Comparison of ENCODE assay signal across 15 cellular contexts in the genomic region with DNA sequence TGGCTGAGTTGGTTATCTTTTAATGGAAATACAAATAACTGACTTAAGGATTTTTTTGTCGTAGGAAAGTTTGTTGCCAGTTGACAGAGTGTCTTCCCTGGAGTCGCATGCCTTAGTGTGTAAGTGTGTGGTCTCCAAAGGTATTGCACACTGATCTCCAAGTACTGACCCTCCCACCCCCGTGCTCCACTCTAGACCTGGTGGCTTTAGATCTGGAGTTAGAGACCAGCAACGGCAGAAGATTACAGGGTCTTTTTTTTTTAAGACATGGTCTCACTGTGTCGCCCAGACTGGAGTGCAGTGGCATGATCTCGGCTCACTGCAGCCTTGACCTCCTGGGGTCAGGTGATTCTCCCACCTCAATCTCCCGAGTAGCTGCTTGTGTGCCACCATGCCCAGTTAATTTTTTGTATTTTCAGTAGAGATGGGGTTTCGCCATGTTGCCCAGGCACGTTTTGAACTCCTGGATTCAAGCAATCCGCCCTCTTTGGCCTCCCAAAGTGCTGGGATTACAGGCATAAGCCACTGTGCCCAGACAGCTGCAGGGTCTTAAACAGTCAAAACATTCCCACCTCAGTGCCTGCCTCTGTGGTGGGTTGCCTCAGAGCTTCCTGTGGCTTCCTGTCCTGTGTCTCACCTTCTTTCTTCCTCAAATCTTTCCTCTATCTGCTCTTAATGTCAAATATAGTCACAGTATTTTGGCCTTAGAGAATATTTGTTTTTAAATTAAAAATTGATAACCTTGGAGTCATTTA. TPM values are rescaled to one million over a fixed set of nuclear protein-coding genes. Genes with fewer than 3 reads are reported as not detected.
DNase-seq lines count a peak whose midpoint lies in the region; ATAC-seq and TF ChIP-seq lines count a peak whose summit lies in the region.
"Had no signal": no experiment of that assay in that cellular context is flagged by ENCODE, and none has a peak within 500 bp of the region (broad histone marks: within the 10 kb centered on the region; RNA-seq: fewer than 3 reads in every experiment).

No MANE protein-coding gene starts in this region.

- H3K9me3 ChIP-seq in endodermal cell (ENCODE audit: control insufficient read depth, low read length), result no peaks in the 10 kb centered on the region

- H3K27me3 ChIP-seq in endodermal cell (ENCODE audit: control insufficient read depth, insufficient read depth, low read length, poor library complexity, severe bottlenecking), result no peaks in the 10 kb centered on the region

- H3K4me3 Mint-ChIP-seq in T-helper 2 cell treated with Interferon-gamma antibody and Interleukin-4, amounts not matched to agents 5 μg/mL and 100 μg/mL, for 36 hours, result peak overlapping the region; percentile 45
- no peak overlapping the region for H3K4me3 Mint-ChIP-seq in endodermal cell
- H3K4me3 Mint-ChIP-seq: H9 had no signal

- no peak for TF ChIP-seq CTCF in endodermal cell (conservative IDR thresholded peaks at IDR 0.05)

- no peaks in the 10 kb centered on the region for H3K9me3 Mint-ChIP-seq in T-helper 2 cell treated with Interferon-gamma antibody and Interleukin-4, amounts not matched to agents 5 μg/mL and 100 μg/mL, for 36 hours
- H3K9me3 Mint-ChIP-seq in endodermal cell, result no peaks in the 10 kb centered on the region
- H3K9me3 Mint-ChIP-seq: H9 had no signal

- 95% methylated on average over 7 to 10 of the region's 10 CpGs for WGBS in endodermal cell (ENCODE audit: insufficient coverage in 1 of 2, insufficient read length in 1 of 2), 2 experiments

- H3K4me1 Mint-ChIP-seq in T-helper 2 cell treated with Interferon-gamma antibody and Interleukin-4, amounts not matched to agents 5 μg/mL and 100 μg/mL, for 36 hours (ENCODE audit: low read depth), result peaks cover 56% of the 10 kb centered on the region
- H3K4me1 Mint-ChIP-seq in endodermal cell, result peaks cover 13% of the 10 kb centered on the region

- peak overlapping the region; percentile 36 for H3K27ac Mint-ChIP-seq in T-helper 2 cell treated with Interferon-gamma antibody and Interleukin-4, amounts not matched to agents 5 μg/mL and 100 μg/mL, for 36 hours
- H3K27ac Mint-ChIP-seq in endodermal cell, result peak overlapping the region; percentile 35

- DNase-seq in stimulated activated CD4-positive, alpha-beta T cell treated with anti-CD3 and anti-CD28 coated beads, Interleukin-15, amount 100 ng/mL, for 24 hours, result peak; percentile 15
- DNase-seq in stimulated activated CD4-positive, alpha-beta T cell treated with anti-CD3 and anti-CD28 coated beads, Interleukin-4, amount 100 ng/mL, for 1 hour, result no peak
- DNase-seq in T-helper 2 cell treated with Interferon-gamma antibody and Interleukin-4, amounts not matched to agents 5 μg/mL and 100 μg/mL, for 36 hours (ENCODE audit: low spot score), result no peak
- DNase-seq in endodermal cell, result no peak
- no peak for DNase-seq in stimulated activated naive CD4-positive, alpha-beta T cell (lab: John Stamatoyannopoulos, UW)
- DNase-seq: activated effector memory CD4-positive, alpha-beta T cell treated with anti-CD3 and anti-CD28 coated beads, Interleukin-2, amount 50 U/mL, for 16 hours; H9; midbrain; NCI-H1417 treated with DMSO at 0.1 percent for 48 hours; NCI-H69; RPMI8226; stimulated activated CD4-positive, alpha-beta T cell treated with anti-CD3 and anti-CD28 coated beads, Interleukin-2, amount 100 ng/mL, for 48 hours had no signal

- H3K36me3 Mint-ChIP-seq in T-helper 2 cell treated with Interferon-gamma antibody and Interleukin-4, amounts not matched to agents 5 μg/mL and 100 μg/mL, for 36 hours (ENCODE audit: low read depth), result peaks cover 16% of the 10 kb centered on the region
- peaks cover 3% of the 10 kb centered on the region for H3K36me3 Mint-ChIP-seq in endodermal cell (ENCODE audit: low read depth)

- H3K9ac ChIP-seq in endodermal cell (ENCODE audit: extremely low read depth, low read length, poor library complexity, severe bottlenecking), result no peak overlapping the region

- no peaks in the 10 kb centered on the region for H3K27me3 Mint-ChIP-seq in T-helper 2 cell treated with Interferon-gamma antibody and Interleukin-4, amounts not matched to agents 5 μg/mL and 100 μg/mL, for 36 hours (ENCODE audit: low read depth)
- no peaks in the 10 kb centered on the region for H3K27me3 Mint-ChIP-seq in endodermal cell (ENCODE audit: insufficient read depth)

- ATAC-seq in GM18861 (IDR thresholded peaks at IDR 0.05; ENCODE audit: unreplicated experiment) (no peak), GM19351 (IDR thresholded peaks at IDR 0.05; ENCODE audit: unreplicated experiment) (no peak), GM21723 (IDR thresholded peaks at IDR 0.05; ENCODE audit: unreplicated experiment) (no peak)

- H3K4me3 ChIP-seq in endodermal cell (ENCODE audit: low read length), result no peak overlapping the region

- H3K4me1 ChIP-seq in endodermal cell (ENCODE audit: control insufficient read depth, insufficient read depth, low read length), result peaks cover 3% of the 10 kb centered on the region

- no peak overlapping the region for H3K27ac ChIP-seq in endodermal cell (ENCODE audit: low read depth, low read length)

- H3K36me3 ChIP-seq in endodermal cell (ENCODE audit: control insufficient read depth, insufficient read depth, low read length), result no peaks in the 10 kb centered on the region

RNA-seq across cellular contexts. Expression of a gene that starts 6.9 kb away (rescaled TPM):
- 10 to 100 TPM; 36.8 to 40.1 TPM for total RNA-seq in endodermal cell
- 18.6 TPM for polyA plus RNA-seq in endodermal cell (2013, experiment 1 of 2)
- 18.9 TPM for polyA plus RNA-seq in endodermal cell (2013, experiment 2 of 2)
